In the genomic region with DNA sequence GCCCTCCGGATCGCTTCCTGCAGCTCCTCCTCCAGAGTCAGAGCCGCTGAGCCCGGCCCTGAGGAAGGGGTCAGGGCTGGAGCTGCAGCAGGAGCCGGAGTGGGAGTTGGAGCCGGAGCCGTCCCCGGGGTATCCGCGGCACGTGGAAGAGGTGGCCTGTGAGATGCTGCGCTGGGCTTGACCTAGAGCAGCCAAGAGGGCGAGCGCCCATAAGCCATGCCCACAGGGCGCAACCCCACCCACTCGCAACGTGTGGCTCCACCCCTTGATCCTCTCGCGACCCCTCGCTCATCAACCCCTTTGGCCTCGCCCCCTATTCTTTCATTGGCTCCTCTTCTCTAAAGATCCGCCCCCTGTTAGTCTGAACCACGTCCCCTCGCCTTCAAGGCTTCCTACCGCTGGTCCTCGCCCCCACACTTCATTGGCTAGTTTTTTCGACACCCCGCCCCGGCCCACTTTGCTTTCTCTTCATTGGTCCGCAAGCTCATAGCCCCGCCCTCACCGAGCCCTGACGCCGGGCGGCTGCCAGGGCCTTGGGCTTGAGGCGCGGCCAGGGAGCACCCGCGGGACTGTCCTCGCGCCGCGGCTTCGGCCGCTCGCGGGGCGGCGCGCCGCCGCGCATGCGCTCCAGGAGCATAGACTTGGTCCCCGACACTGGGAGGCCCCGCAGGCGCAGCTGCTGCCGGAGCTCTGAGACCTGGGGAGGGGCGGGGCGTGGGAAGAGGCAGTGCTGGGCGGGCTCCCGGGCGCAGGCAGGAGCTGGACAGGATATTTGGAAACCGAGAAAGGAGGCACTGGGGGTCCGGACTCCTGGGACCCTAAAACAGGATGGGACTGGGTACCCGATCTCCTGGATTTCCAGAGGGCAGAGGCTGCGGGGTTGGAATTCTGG, we compare ENCODE assay signal across 9 cellular contexts. TPM values are rescaled to one million over a fixed set of nuclear protein-coding genes. Genes with fewer than 3 reads are reported as not detected.
DNase-seq lines count a peak whose midpoint lies in the region; ATAC-seq and TF ChIP-seq lines count a peak whose summit lies in the region.
"Had no signal": no experiment of that assay in that cellular context is flagged by ENCODE, and none has a peak within 500 bp of the region (broad histone marks: within the 10 kb centered on the region; RNA-seq: fewer than 3 reads in every experiment).

No MANE protein-coding gene starts in this region.

- peak; percentile 99 for DNase-seq in AG20443 (ENCODE audit: low spot score)
- peak; percentile 98 for DNase-seq in NCI-H460 (ENCODE audit: extremely low read depth, low read depth)
- peak; percentile 92 to 96 for DNase-seq in activated CD4-positive, alpha-beta T cell treated with anti-CD3 and anti-CD28 coated beads for 24 hours (ENCODE audit: low read depth in 2 of 2)
- DNase-seq in choroid plexus epithelial cell (ENCODE audit: low read depth) = peak; percentile 100
- peak; percentile 100 for DNase-seq in kidney glomerular epithelial cell (lab: John Stamatoyannopoulos, UW)
- peak; percentile 97 to 99 for DNase-seq in stimulated activated CD4-positive, alpha-beta T cell treated with anti-CD3 and anti-CD28 coated beads, Interleukin-15, amount 100 ng/mL, for 48 hours (ENCODE audit: low read depth in 2 of 2)

- peak; percentile 76 for ATAC-seq in GM19043 (IDR thresholded peaks at IDR 0.05; ENCODE audit: low read depth, unreplicated experiment)
- ATAC-seq in HG03354 (IDR thresholded peaks at IDR 0.05; ENCODE audit: poor library complexity, severe bottlenecking, unreplicated experiment) = peak; percentile 89

- TF ChIP-seq CTCF in choroid plexus epithelial cell (conservative IDR thresholded peaks at IDR 0.05; ENCODE audit: low read depth, low read length) = no peak

- peak overlapping the region; percentile 64 for H3K4me3 ChIP-seq in choroid plexus epithelial cell (ENCODE audit: low read depth, low read length)

RNA-seq across cellular contexts. Expression of gene MAMSTR, which starts 5.4 kb away (rescaled TPM):
- 0.32 and 0.43 TPM in 2 replicates for total RNA-seq in NCI-H460 (2014; rRNA removed; shearing (Covaris generic))
- polyA plus RNA-seq in NCI-H460 (2014; cell fraction: nucleus; rRNA removed) = 0.67 and 1.7 TPM in 2 replicates

RNA-seq across cellular contexts. Expression of gene FUT2, which starts 18.3 kb away (rescaled TPM):
- not detected in 2 replicates for total RNA-seq in NCI-H460 (2014; rRNA removed; shearing (Covaris generic))
- polyA plus RNA-seq in NCI-H460 (2014; cell fraction: nucleus; rRNA removed) = not detected in 2 replicates
- total RNA-seq: activated CD8-positive, alpha-beta memory T cell treated with anti-CD3 and anti-CD28 coated beads for 36 hours had no signal

RNA-seq across cellular contexts. Expression of gene RASIP1, which starts 26.3 kb away (rescaled TPM):
- 0.43 and 0.50 TPM in 2 replicates for total RNA-seq in NCI-H460 (2014; rRNA removed; shearing (Covaris generic))
- 0.20 and 0.88 TPM in 2 replicates for polyA plus RNA-seq in NCI-H460 (2014; cell fraction: nucleus; rRNA removed)

RNA-seq across cellular contexts. Expression of gene IZUMO1, which starts 32.6 kb away (rescaled TPM):
- 0.15 and 0.52 TPM in 2 replicates for total RNA-seq in NCI-H460 (2014; rRNA removed; shearing (Covaris generic))
- polyA plus RNA-seq in NCI-H460 (2014; cell fraction: nucleus; rRNA removed) = 0.17 and 0.31 TPM in 2 replicates
- total RNA-seq: activated CD8-positive, alpha-beta memory T cell treated with anti-CD3 and anti-CD28 coated beads for 36 hours had no signal

RNA-seq across cellular contexts. Expression of gene FUT1, which starts 38.3 kb away (rescaled TPM):
- total RNA-seq in NCI-H460 (2014; rRNA removed; shearing (Covaris generic)) = 1.6 and 2.3 TPM in 2 replicates
- polyA plus RNA-seq in NCI-H460 (2014; cell fraction: nucleus; rRNA removed) = 1.6 and 3.8 TPM in 2 replicates

Comparison
In these comparisons a context has a peak if more than half of its experiments do, and no peak if none do; other contexts are left out.
1. Peak in every context shown above with its lines: DNase-seq, ATAC-seq and H3K4me3 ChIP-seq.